In genomic region chr5:139926797-139927503, GRCh38 we compare ENCODE assay signal across 20 cellular contexts.
DNase-seq lines count a peak whose midpoint lies in the region; ATAC-seq and TF ChIP-seq lines count a peak whose summit lies in the region.
"Had no signal": no experiment of that assay in that cellular context is flagged by ENCODE, and none has a peak within 500 bp of the region (broad histone marks: within the 10 kb centered on the region; RNA-seq: fewer than 3 reads in every experiment).

No MANE protein-coding gene starts in this region.

- peak; percentile 26 for DNase-seq in activated CD8-positive, alpha-beta memory T cell treated with anti-CD3 and anti-CD28 coated beads, Interleukin-2, amount 50 U/mL, for 48 hours
- no peak for DNase-seq in activated CD8-positive, alpha-beta memory T cell treated with anti-CD3 and anti-CD28 coated beads for 24 hours
- DNase-seq in NCI-H69 (lab: John Stamatoyannopoulos, UW) (peak; percentile 50), immature natural killer cell (no peak), foreskin fibroblast (no peak), SK-N-SH (no peak), NCI-H82 (lab: John Stamatoyannopoulos, UW) (no peak)
- DNase-seq in stimulated activated effector memory CD8-positive, alpha-beta T cell treated with anti-CD3 and anti-CD28 coated beads, Interleukin-12 subunit alpha, Interleukin-12 subunit beta, amount 100 ng/mL, for 72 hours (ENCODE audit: low spot score in 2 of 2), result no peak
- DNase-seq: CD4-positive, alpha-beta T cell; DMS79 treated with DMSO at 0.1 percent for 48 hours; Kasumi-1; NCI-H1105; NCI-H187; NCI-H510A treated with DMSO at 0.1 percent for 48 hours; SHP77 had no signal

- H3K27me3 ChIP-seq in SK-N-SH (ENCODE audit: insufficient read depth), result no peaks in the 10 kb centered on the region
- H3K27me3 ChIP-seq: BE2C had no signal

- peak overlapping the region; percentile 85 to 96 (median 88) for H3K27ac Mint-ChIP-seq in immature natural killer cell
- H3K27ac Mint-ChIP-seq in stimulated activated effector memory CD8-positive, alpha-beta T cell treated with anti-CD3 and anti-CD28 coated beads, Interleukin-12 subunit alpha, Interleukin-12 subunit beta, amount 100 ng/mL, for 72 hours, result peak overlapping the region; percentile 88
- H3K27ac Mint-ChIP-seq: CD4-positive, alpha-beta T cell; IgD-negative memory B cell had no signal

- H2AFZ ChIP-seq in SK-N-SH (ENCODE audit: low read depth), result no peak overlapping the region

- peak overlapping the region; percentile 37 to 76 (median 71) for H3K4me3 Mint-ChIP-seq in immature natural killer cell
- H3K4me3 Mint-ChIP-seq in stimulated activated effector memory CD8-positive, alpha-beta T cell treated with anti-CD3 and anti-CD28 coated beads, Interleukin-12 subunit alpha, Interleukin-12 subunit beta, amount 100 ng/mL, for 72 hours, result peak overlapping the region; percentile 43
- H3K4me3 Mint-ChIP-seq: CD4-positive, alpha-beta T cell; IgD-negative memory B cell had no signal

- 78% methylated on average over 3 of the region's 3 CpGs for WGBS in SK-N-SH (ENCODE audit: low lambda C conversion rate)

- CTCF ChIA-PET in SK-N-SH (lab: Yijun Ruan, JAX), result interaction anchor here (1.4 to 2.7 kb wide), 3 partner anchors 22 to 140 kb away, joined by 3 to 11 read pairs (median 4); no protein-coding TSS in a partner anchor

- no peaks in the 10 kb centered on the region for H3K9me2 ChIP-seq in SK-N-SH

- H3K36me3 Mint-ChIP-seq in immature natural killer cell, result peaks cover 0 to 3% (median 0%) of the 10 kb centered on the region in 3 donors
- no peaks in the 10 kb centered on the region for H3K36me3 Mint-ChIP-seq in stimulated activated effector memory CD8-positive, alpha-beta T cell treated with anti-CD3 and anti-CD28 coated beads, Interleukin-12 subunit alpha, Interleukin-12 subunit beta, amount 100 ng/mL, for 72 hours
- H3K36me3 Mint-ChIP-seq: IgD-negative memory B cell had no signal

- TF ChIP-seq CTCF in foreskin fibroblast (IDR thresholded peaks at IDR 0.05; ENCODE audit: low read depth, low read length) (no peak), SK-N-SH (IDR thresholded peaks at IDR 0.05) (no peak)

- H3K27ac ChIP-seq in SK-N-SH (ENCODE audit: low read depth in 2 of 2, low read length in 1 of 2), result no peak overlapping the region
- H3K27ac ChIP-seq: HL-60 had no signal

- no peaks in the 10 kb centered on the region for H3K9me3 Mint-ChIP-seq in immature natural killer cell
- no peaks in the 10 kb centered on the region for H3K9me3 Mint-ChIP-seq in stimulated activated effector memory CD8-positive, alpha-beta T cell treated with anti-CD3 and anti-CD28 coated beads, Interleukin-12 subunit alpha, Interleukin-12 subunit beta, amount 100 ng/mL, for 72 hours
- H3K9me3 Mint-ChIP-seq: CD4-positive, alpha-beta T cell had no signal

- TF ChIP-seq EP300 in SK-N-SH (IDR thresholded peaks at IDR 0.05; ENCODE audit: borderline replicate concordance in 1 of 2, low read depth in 1 of 2, low read length in 1 of 2), result no peak

- H4K20me1 ChIP-seq in SK-N-SH (ENCODE audit: insufficient read depth), result no peaks in the 10 kb centered on the region

- H3K9me3 ChIP-seq in SK-N-SH, result no peaks in the 10 kb centered on the region
- H3K9me3 ChIP-seq: BE2C had no signal

- H3K4me1 ChIP-seq in SK-N-SH (ENCODE audit: control insufficient read depth in 1 of 2, insufficient read depth in 2 of 2, low read depth in 1 of 2, low read length in 1 of 2), result peaks cover 0 to 16% of the 10 kb centered on the region in 2 experiments; a peak in 1 of 4 replicates

- POLR2A ChIA-PET in SK-N-SH (lab: Yijun Ruan, JAX), result no interaction called here

- no peak for TF ChIP-seq RAD21 in SK-N-SH (IDR thresholded peaks at IDR 0.05; ENCODE audit: low read length)

- H3K9ac ChIP-seq in SK-N-SH, result no peak overlapping the region

- H3K4me1 Mint-ChIP-seq in immature natural killer cell, result peaks cover 45 to 56% of the 10 kb centered on the region in 2 donors
- peaks cover 28% of the 10 kb centered on the region for H3K4me1 Mint-ChIP-seq in stimulated activated effector memory CD8-positive, alpha-beta T cell treated with anti-CD3 and anti-CD28 coated beads, Interleukin-12 subunit alpha, Interleukin-12 subunit beta, amount 100 ng/mL, for 72 hours
- H3K4me1 Mint-ChIP-seq: IgD-negative memory B cell had no signal

- H3K27me3 Mint-ChIP-seq in immature natural killer cell (ENCODE audit: low read depth in 3 of 3), result peaks cover 0 to 4% (median 4%) of the 10 kb centered on the region in 3 donors

- no peaks in the 10 kb centered on the region for H3K36me3 ChIP-seq in SK-N-SH (replicated peaks in 1 of 2; ENCODE audit: control insufficient read depth in 1 of 2, insufficient read depth in 2 of 2, low read length in 1 of 2)
- H3K36me3 ChIP-seq: BE2C had no signal

- no peaks in the 10 kb centered on the region for H3K79me2 ChIP-seq in SK-N-SH (ENCODE audit: insufficient read depth)

- no peak overlapping the region for H3K4me3 ChIP-seq in foreskin fibroblast (ENCODE audit: low read depth in 1 of 2, low read length in 2 of 2)
- H3K4me3 ChIP-seq in SK-N-SH (ENCODE audit: low read depth in 2 of 2, low read length in 1 of 2), result no peak overlapping the region
- H3K4me3 ChIP-seq: GM12878 had no signal

- no peak overlapping the region for H3K4me2 ChIP-seq in SK-N-SH

- ATAC-seq in stimulated activated effector memory CD8-positive, alpha-beta T cell treated with anti-CD3 and anti-CD28 coated beads, Interleukin-12 subunit alpha, Interleukin-12 subunit beta, amount 100 ng/mL, for 72 hours, result no peak
- ATAC-seq: HCT116 had no signal

- H3F3A ChIP-seq in SK-N-SH (replicated peaks; ENCODE audit: insufficient read depth), result no peaks in the 10 kb centered on the region

TF ChIP-seq in SK-N-SH, 30 proteins besides CTCF, POLR2A, EP300 and RAD21:
- TF ChIP-seq JUND (IDR thresholded peaks at IDR 0.05) (no peak), GABPA (IDR thresholded peaks at IDR 0.05; ENCODE audit: low read depth) (no peak), CHD2 (IDR thresholded peaks at IDR 0.05; ENCODE audit: low read length, partially characterized antibody) (no peak), MXI1 (IDR thresholded peaks at IDR 0.05; ENCODE audit: low read depth, low read length) (no peak), MAX (IDR thresholded peaks at IDR 0.05; ENCODE audit: low read depth) (no peak), USF2 (IDR thresholded peaks at IDR 0.05; ENCODE audit: borderline replicate concordance, low read depth, low read length) (no peak), POLR2AphosphoS5 (IDR thresholded peaks at IDR 0.05; ENCODE audit: low read depth, low read length) (no peak)

Comparison
In these comparisons a context has a peak if more than half of its experiments do, and no peak if none do; other contexts are left out.
1. DNase-seq: peak in activated CD8-positive, alpha-beta memory T cell treated with anti-CD3 and anti-CD28 coated beads, Interleukin-2, amount 50 U/mL, for 48 hours (single experiment) and NCI-H69 (single experiment); none in activated CD8-positive, alpha-beta memory T cell treated with anti-CD3 and anti-CD28 coated beads for 24 hours (single experiment), immature natural killer cell (0 of 3), stimulated activated effector memory CD8-positive, alpha-beta T cell treated with anti-CD3 and anti-CD28 coated beads, Interleukin-12 subunit alpha, Interleukin-12 subunit beta, amount 100 ng/mL, for 72 hours (0 of 2), foreskin fibroblast (0 of 2), SK-N-SH (single experiment) and NCI-H82 (single experiment).